Comparison of ENCODE assay signal across 18 cellular contexts in genomic region chr10:125025341-125025740, GRCh38.
DNase-seq lines count a peak whose midpoint lies in the region; ATAC-seq and TF ChIP-seq lines count a peak whose summit lies in the region.
"Had no signal": no experiment of that assay in that cellular context is flagged by ENCODE, and none has a peak within 500 bp of the region (broad histone marks: within the 10 kb centered on the region; RNA-seq: fewer than 3 reads in every experiment).

No MANE protein-coding gene starts in this region.

- TF ChIP-seq POLR2A in uterus (IDR thresholded peaks at IDR 0.05) = no peak

- peaks cover 12% of the 10 kb centered on the region for H3K4me1 Mint-ChIP-seq in Caco-2 (ENCODE audit: low read depth, unreplicated experiment)
- H3K4me1 Mint-ChIP-seq in nephron = peaks cover 81% of the 10 kb centered on the region
- no peaks in the 10 kb centered on the region for H3K4me1 Mint-ChIP-seq in activated CD8-positive, alpha-beta T cell treated with anti-CD3 and anti-CD28 coated beads for 36 hours (ENCODE audit: low read depth)
- H3K4me1 Mint-ChIP-seq: activated naive CD4-positive, alpha-beta T cell treated with anti-CD3 and anti-CD28 coated beads, Interleukin-2, amount 10 ng/mL, durations not matched to agents 7 days and 5 days had no signal

- intact Hi-C loops in Caco-2 (cut with micrococcal nuclease; ENCODE audit: unreplicated experiment) (no loop called here), dorsolateral prefrontal cortex (cut with DNase I) (no loop called here), uterus (cut with DNase I; ENCODE audit: low total_unique reads) (no loop called here)
- intact Hi-C loops in activated CD8-positive, alpha-beta T cell treated with anti-CD3 and anti-CD28 coated beads for 36 hours (cut with micrococcal nuclease) = no loop called here

- no peaks in the 10 kb centered on the region for H3K27me3 Mint-ChIP-seq in Caco-2 (ENCODE audit: insufficient read depth, unreplicated experiment)
- H3K27me3 Mint-ChIP-seq in nephron (ENCODE audit: low read depth) = no peaks in the 10 kb centered on the region
- H3K27me3 Mint-ChIP-seq in activated CD8-positive, alpha-beta T cell treated with anti-CD3 and anti-CD28 coated beads for 36 hours = no peaks in the 10 kb centered on the region

- TF ChIP-seq CTCF in Caco-2 (IDR thresholded peaks at IDR 0.05; ENCODE audit: insufficient read depth in 1 of 2, low read depth in 1 of 2, low read length in 1 of 2, severe bottlenecking in 1 of 2, unreplicated experiment in 1 of 2) (no peak), dorsolateral prefrontal cortex (IDR thresholded peaks at IDR 0.05 in 54 of 56, conservative IDR thresholded peaks at IDR 0.05 in 2 of 56; ENCODE audit: low read depth in 1 of 56, partially characterized antibody in 56 of 56) (no peak), nephron (IDR thresholded peaks at IDR 0.05; ENCODE audit: unreplicated experiment in 3 of 3) (no peak), uterus (IDR thresholded peaks at IDR 0.05) (no peak)
- TF ChIP-seq CTCF in activated CD8-positive, alpha-beta T cell treated with anti-CD3 and anti-CD28 coated beads for 36 hours (IDR thresholded peaks at IDR 0.05) = no peak

- H3K27ac Mint-ChIP-seq in Caco-2 (ENCODE audit: unreplicated experiment) (peak overlapping the region; percentile 17), nephron (peak overlapping the region; percentile 80 to 93 (median 85))
- no peak overlapping the region for H3K27ac Mint-ChIP-seq in activated CD8-positive, alpha-beta T cell treated with anti-CD3 and anti-CD28 coated beads for 36 hours
- H3K27ac Mint-ChIP-seq: activated naive CD4-positive, alpha-beta T cell treated with anti-CD3 and anti-CD28 coated beads, Interleukin-2, amount 10 ng/mL, durations not matched to agents 7 days and 5 days had no signal

- H3K36me3 Mint-ChIP-seq in Caco-2 (ENCODE audit: insufficient read depth, unreplicated experiment) = peaks cover 79% of the 10 kb centered on the region
- H3K36me3 Mint-ChIP-seq in nephron (ENCODE audit: low read depth) = peaks cover 56% of the 10 kb centered on the region
- H3K36me3 Mint-ChIP-seq in activated CD8-positive, alpha-beta T cell treated with anti-CD3 and anti-CD28 coated beads for 36 hours (ENCODE audit: low read depth) = no peaks in the 10 kb centered on the region
- H3K36me3 Mint-ChIP-seq: activated naive CD4-positive, alpha-beta T cell treated with anti-CD3 and anti-CD28 coated beads, Interleukin-2, amount 10 ng/mL, durations not matched to agents 7 days and 5 days had no signal

- H3K4me1 ChIP-seq in Caco-2 = peaks cover 6% of the 10 kb centered on the region; the same call in 1 of the 2 replicates
- H3K4me1 ChIP-seq in uterus = no peaks in the 10 kb centered on the region

- H3K27me3 ChIP-seq in Caco-2 (replicated peaks; ENCODE audit: control insufficient read depth, insufficient read depth, low read length) = no peaks in the 10 kb centered on the region
- H3K27me3 ChIP-seq in dorsolateral prefrontal cortex = no peaks in the 10 kb centered on the region
- H3K27me3 ChIP-seq in uterus = no peaks in the 10 kb centered on the region

- H3K4me3 ChIP-seq in Caco-2 (ENCODE audit: low read depth, low read length) = no peak overlapping the region
- H3K4me3 ChIP-seq in dorsolateral prefrontal cortex = peak overlapping the region in 1 of 59 donors; percentile 33
- H3K4me3 ChIP-seq in uterus = no peak overlapping the region
- H3K4me3 ChIP-seq: lung, PC-9, skin epidermis had no signal

- H3K9me3 Mint-ChIP-seq in Caco-2 (ENCODE audit: unreplicated experiment) (no peaks in the 10 kb centered on the region), nephron (no peaks in the 10 kb centered on the region)
- H3K9me3 Mint-ChIP-seq in activated CD8-positive, alpha-beta T cell treated with anti-CD3 and anti-CD28 coated beads for 36 hours = no peaks in the 10 kb centered on the region
- H3K9me3 Mint-ChIP-seq: activated naive CD4-positive, alpha-beta T cell treated with anti-CD3 and anti-CD28 coated beads, Interleukin-2, amount 10 ng/mL, durations not matched to agents 7 days and 5 days had no signal

- H3K36me3 ChIP-seq in Caco-2 (ENCODE audit: control insufficient read depth, insufficient read depth, low read length) (peaks cover 8% of the 10 kb centered on the region), uterus (no peaks in the 10 kb centered on the region)

- H3K4me3 Mint-ChIP-seq in Caco-2 (ENCODE audit: unreplicated experiment) (no peak overlapping the region), nephron (peak overlapping the region in 2 of 3 experiments; percentile 43 to 51)
- H3K4me3 Mint-ChIP-seq in activated CD8-positive, alpha-beta T cell treated with anti-CD3 and anti-CD28 coated beads for 36 hours = no peak overlapping the region
- H3K4me3 Mint-ChIP-seq: activated naive CD4-positive, alpha-beta T cell treated with anti-CD3 and anti-CD28 coated beads, Interleukin-2, amount 10 ng/mL, durations not matched to agents 7 days and 5 days had no signal

- CTCF ChIA-PET in Caco-2 (lab: Charles Lee) = no interaction called here
- CTCF ChIA-PET in activated CD8-positive, alpha-beta T cell treated with anti-CD3 and anti-CD28 coated beads for 36 hours (lab: Charles Lee) = interaction anchor here (0.6 kb wide), 1 partner anchor 146 kb away, joined by 3 read pairs; no protein-coding TSS in a partner anchor

- no peaks in the 10 kb centered on the region for H3K9me3 ChIP-seq in Caco-2
- H3K9me3 ChIP-seq in uterus = no peaks in the 10 kb centered on the region

- no TSS peak for BruUV-seq in Caco-2 (replicated peaks; lab: Mats Ljungman, UMichigan)

- H3K27ac ChIP-seq in dorsolateral prefrontal cortex (peak overlapping the region in 41 of 59 donors; percentile 0 to 90 (median 70)), uterus (no peak overlapping the region)
- H3K27ac ChIP-seq: epithelial cell of prostate, PC-9, skin epidermis had no signal

- DNase-seq in Caco-2 (no peak), NAMALWA (ENCODE audit: low spot score) (peak; percentile 22), dorsolateral prefrontal cortex (no peak), DMS153 treated with DMSO at 0.1 percent for 48 hours (lab: John Stamatoyannopoulos, UW; ENCODE audit: unreplicated experiment) (no peak), mucosa of gallbladder (ENCODE audit: low spot score) (no peak), uterus (no peak)
- no peak for DNase-seq in activated CD8-positive, alpha-beta T cell treated with anti-CD3 and anti-CD28 coated beads for 36 hours
- DNase-seq: activated CD4-positive, alpha-beta T cell treated with anti-CD3 and anti-CD28 coated beads, Interleukin-2, amount 50 U/mL, for 48 hours; activated naive CD4-positive, alpha-beta T cell treated with anti-CD3 and anti-CD28 coated beads, Interleukin-2, amount 10 ng/mL, durations not matched to agents 7 days and 5 days; Calu3; NCI-H748 treated with DMSO at 0.1 percent for 48 hours; PC-9; stimulated activated CD4-positive, alpha-beta T cell treated with anti-CD3 and anti-CD28 coated beads, Interleukin-4, amount 100 ng/mL, for 4 hours; substantia nigra had no signal

- POLR2A ChIA-PET in Caco-2 (lab: Charles Lee) = no interaction called here
- POLR2A ChIA-PET in activated CD8-positive, alpha-beta T cell treated with anti-CD3 and anti-CD28 coated beads for 36 hours (lab: Charles Lee) = no interaction called here

- ATAC-seq in activated CD8-positive, alpha-beta T cell treated with anti-CD3 and anti-CD28 coated beads for 36 hours = no peak

Comparison
In these comparisons a context has a peak if more than half of its experiments do, and no peak if none do; other contexts are left out.
1. H3K4me3 Mint-ChIP-seq: peak in nephron (2 of 3); none in Caco-2 (single experiment) and activated CD8-positive, alpha-beta T cell treated with anti-CD3 and anti-CD28 coated beads for 36 hours (single experiment).
2. H3K27ac ChIP-seq: peak in dorsolateral prefrontal cortex (41 of 59); none in uterus (0 of 2).